In genomic region chr21:45343891-45344290, GRCh38 we compare ENCODE assay signal across 36 cellular contexts.
"Had no signal": no experiment of that assay in that cellular context is flagged by ENCODE, and none has a peak within 500 bp of the region (broad histone marks: within the 10 kb centered on the region; RNA-seq: fewer than 3 reads in every experiment).

No MANE protein-coding gene starts in this region.

- H3K36me3 Mint-ChIP-seq: activated CD4-positive, alpha-beta memory T cell treated with anti-CD3 and anti-CD28 coated beads for 36 hours; activated naive CD4-positive, alpha-beta T cell treated with anti-CD3 and anti-CD28 coated beads, Interleukin-2, amount 50 U/mL, for 72 hours; activated naive CD8-positive, alpha-beta T cell treated with anti-CD3 and anti-CD28 coated beads for 36 hours; T-cell had no signal

- H3K9me3 Mint-ChIP-seq: activated B cell treated with CpG ODN at 0.5 μM for 24 hours; activated CD4-positive, alpha-beta memory T cell treated with anti-CD3 and anti-CD28 coated beads for 36 hours; activated CD4-positive, alpha-beta T cell treated with anti-CD3 and anti-CD28 coated beads, Interleukin-2, amount 10 ng/mL, durations not matched to agents 24 days and 14 days; activated CD8-positive, alpha-beta T cell treated with anti-CD3 and anti-CD28 coated beads for 36 hours; activated naive CD4-positive, alpha-beta T cell treated with anti-CD3 and anti-CD28 coated beads for 36 hours; activated T-cell treated with anti-CD3 and anti-CD28 coated beads, Interleukin-2, amount 50 U/mL, for 4 hours; activated T-helper 1 cell treated with anti-CD3 and anti-CD28 coated beads, Interleukin-12 subunit alpha, Interleukin-12 subunit beta, Interleukin-2, Interleukin-4 antibody, amounts not matched to agents 30 ng/mL and 10 ng/mL and 1 ng/mL, durations not matched to agents 14 hours and 24 hours and 36 hours; activated T-helper 17 cell treated with anti-CD3 and anti-CD28 coated beads, Interleukin-2, amount 50 U/mL, for 72 hours; T-cell; T-helper 2 cell treated with Interferon-gamma antibody and Interleukin-4, amounts not matched to agents 5 μg/mL and 100 μg/mL, for 36 hours had no signal

- DNase-seq: activated B cell treated with CpG ODN at 0.5 μM for 24 hours; activated CD4-positive, alpha-beta memory T cell treated with anti-CD3 and anti-CD28 coated beads for 36 hours; activated CD4-positive, alpha-beta T cell treated with anti-CD3 and anti-CD28 coated beads for 4 hours; activated CD4-positive, alpha-beta T cell treated with anti-CD3 and anti-CD28 coated beads, Interleukin-2, amount 10 ng/mL, durations not matched to agents 24 days and 14 days; activated CD4-positive, alpha-beta T cell treated with anti-CD3 and anti-CD28 coated beads, Interleukin-2, amount 50 U/mL, for 1 hour; activated CD4-positive, alpha-beta T cell treated with anti-CD3 and anti-CD28 coated beads, Interleukin-2, amount 50 U/mL, for 4 hours; activated CD4-positive, CD25-positive, alpha-beta regulatory T cell treated with anti-CD3 and anti-CD28 coated beads, Interleukin-2, amount 50 U/mL, for 72 hours; activated CD8-positive, alpha-beta memory T cell treated with anti-CD3 and anti-CD28 coated beads, Interleukin-2, amount 50 U/mL, for 4 hours; activated CD8-positive, alpha-beta T cell treated with anti-CD3 and anti-CD28 coated beads for 36 hours; activated effector memory CD4-positive, alpha-beta T cell treated with anti-CD3 and anti-CD28 coated beads, Interleukin-2, amount 50 U/mL, for 16 hours; activated gamma-delta T cell treated with Interleukin-2 at 50 U/mL for 16 hours; activated naive CD4-positive, alpha-beta T cell; activated naive CD4-positive, alpha-beta T cell treated with anti-CD3 and anti-CD28 coated beads for 36 hours; activated naive CD4-positive, alpha-beta T cell treated with anti-CD3 and anti-CD28 coated beads, Interleukin-2, amount 50 U/mL, for 16 hours; activated naive CD8-positive, alpha-beta T cell treated with anti-CD3 and anti-CD28 coated beads for 36 hours; activated T-cell treated with anti-CD3 and anti-CD28 coated beads for 4 hours; activated T-cell treated with anti-CD3 and anti-CD28 coated beads, Interleukin-2, amount 50 U/mL, for 1 hour; activated T-cell treated with anti-CD3 and anti-CD28 coated beads, Interleukin-2, amount 50 U/mL, for 4 hours; activated T-cell treated with anti-CD3 and anti-CD28 coated beads, Interleukin-2, amount 50 U/mL, for 72 hours; adrenal gland; amniotic stem cell; aorta; body of pancreas; brain microvascular endothelial cell; central memory CD4-positive, alpha-beta T cell; T-cell; T-helper 2 cell; T-helper 9 cell had no signal

- H3K36me3 ChIP-seq: adrenal gland, brain microvascular endothelial cell, breast epithelium had no signal

- H3K9me3 ChIP-seq: adrenal gland, body of pancreas, breast epithelium had no signal

- H3K27me3 ChIP-seq: adrenal gland, body of pancreas, brain microvascular endothelial cell had no signal

- H3K4me3 Mint-ChIP-seq: activated B cell treated with CpG ODN at 0.5 μM for 24 hours; activated CD4-positive, alpha-beta memory T cell treated with anti-CD3 and anti-CD28 coated beads for 36 hours; activated CD4-positive, alpha-beta T cell treated with anti-CD3 and anti-CD28 coated beads, Interleukin-2, amount 10 ng/mL, durations not matched to agents 24 days and 14 days; activated CD8-positive, alpha-beta T cell treated with anti-CD3 and anti-CD28 coated beads for 36 hours; activated naive CD4-positive, alpha-beta T cell treated with anti-CD3 and anti-CD28 coated beads for 36 hours; activated naive CD8-positive, alpha-beta T cell treated with anti-CD3 and anti-CD28 coated beads for 36 hours; activated T-cell treated with anti-CD3 and anti-CD28 coated beads, Interleukin-2, amount 50 U/mL, for 4 hours; activated T-cell treated with anti-CD3 and anti-CD28 coated beads, Interleukin-2, amount 50 U/mL, for 72 hours; activated T-helper 1 cell treated with anti-CD3 and anti-CD28 coated beads, Interleukin-12 subunit alpha, Interleukin-12 subunit beta, Interleukin-2, Interleukin-4 antibody, amounts not matched to agents 30 ng/mL and 10 ng/mL and 1 ng/mL, durations not matched to agents 14 hours and 24 hours and 36 hours; activated T-helper 17 cell treated with anti-CD3 and anti-CD28 coated beads, Interleukin-2, amount 50 U/mL, for 72 hours; T-cell; T-helper 2 cell treated with Interferon-gamma antibody and Interleukin-4, amounts not matched to agents 5 μg/mL and 100 μg/mL, for 36 hours had no signal

- H3K4me1 Mint-ChIP-seq: activated B cell treated with CpG ODN at 0.5 μM for 24 hours; activated CD4-positive, alpha-beta T cell treated with anti-CD3 and anti-CD28 coated beads, Interleukin-2, amount 10 ng/mL, durations not matched to agents 24 days and 14 days; activated naive CD8-positive, alpha-beta T cell treated with anti-CD3 and anti-CD28 coated beads for 36 hours; activated T-helper 17 cell treated with anti-CD3 and anti-CD28 coated beads, Interleukin-2, amount 50 U/mL, for 72 hours had no signal

- H3K27ac ChIP-seq: adrenal gland, body of pancreas, brain microvascular endothelial cell, breast epithelium, VCaP had no signal

- ATAC-seq: activated CD8-positive, alpha-beta T cell treated with anti-CD3 and anti-CD28 coated beads for 36 hours; activated naive CD4-positive, alpha-beta T cell treated with anti-CD3 and anti-CD28 coated beads, Interleukin-2, amount 50 U/mL, for 72 hours; activated T-cell treated with anti-CD3 and anti-CD28 coated beads, Interleukin-2, amount 50 U/mL, for 4 hours; activated T-cell treated with anti-CD3 and anti-CD28 coated beads, Interleukin-2, amount 50 U/mL, for 72 hours; activated T-helper 17 cell treated with anti-CD3 and anti-CD28 coated beads, Interleukin-2, amount 50 U/mL, for 72 hours; body of pancreas; T-cell had no signal

- FAIRE-seq: astrocyte, TTC549 had no signal

- H3K27ac Mint-ChIP-seq: activated B cell treated with CpG ODN at 0.5 μM for 24 hours; activated CD4-positive, alpha-beta memory T cell treated with anti-CD3 and anti-CD28 coated beads for 36 hours; activated CD4-positive, alpha-beta T cell treated with anti-CD3 and anti-CD28 coated beads, Interleukin-2, amount 10 ng/mL, durations not matched to agents 24 days and 14 days; activated CD8-positive, alpha-beta T cell treated with anti-CD3 and anti-CD28 coated beads for 36 hours; activated naive CD4-positive, alpha-beta T cell treated with anti-CD3 and anti-CD28 coated beads for 36 hours; activated naive CD8-positive, alpha-beta T cell treated with anti-CD3 and anti-CD28 coated beads for 36 hours; activated T-cell treated with anti-CD3 and anti-CD28 coated beads, Interleukin-2, amount 50 U/mL, for 72 hours; activated T-helper 1 cell treated with anti-CD3 and anti-CD28 coated beads, Interleukin-12 subunit alpha, Interleukin-12 subunit beta, Interleukin-2, Interleukin-4 antibody, amounts not matched to agents 30 ng/mL and 10 ng/mL and 1 ng/mL, durations not matched to agents 14 hours and 24 hours and 36 hours; activated T-helper 17 cell treated with anti-CD3 and anti-CD28 coated beads, Interleukin-2, amount 50 U/mL, for 72 hours; T-cell; T-helper 2 cell treated with Interferon-gamma antibody and Interleukin-4, amounts not matched to agents 5 μg/mL and 100 μg/mL, for 36 hours had no signal

- H3K4me3 ChIP-seq: adrenal gland, body of pancreas, breast epithelium had no signal

- H3K4me1 ChIP-seq: breast epithelium had no signal
